In the genomic region with DNA sequence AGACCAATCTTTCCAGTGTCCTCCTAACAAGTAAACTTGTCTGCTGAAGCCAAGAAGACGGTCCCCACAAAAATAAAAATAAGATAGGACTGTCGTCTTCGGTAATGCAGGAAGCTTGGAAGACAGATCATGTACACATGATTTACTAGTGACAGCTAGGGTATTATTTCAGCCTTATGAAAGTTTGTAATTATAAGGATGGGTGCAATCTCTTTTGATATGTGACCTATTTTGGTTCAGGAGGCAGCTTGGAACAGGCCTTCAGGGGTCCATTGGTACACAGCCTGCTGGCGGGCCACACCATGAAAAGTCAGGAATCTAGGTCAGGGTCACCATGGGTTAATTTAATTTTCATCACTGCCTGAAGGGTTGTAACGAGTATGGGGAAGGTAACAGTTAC, we compare ENCODE assay signal across 30 cellular contexts. TPM values are rescaled to one million over a fixed set of nuclear protein-coding genes. Genes with fewer than 3 reads are reported as not detected.
"Had no signal": no experiment of that assay in that cellular context is flagged by ENCODE, and none has a peak within 500 bp of the region (broad histone marks: within the 10 kb centered on the region; RNA-seq: fewer than 3 reads in every experiment).

No MANE protein-coding gene starts in this region.

- H3K27ac Mint-ChIP-seq: mesothelial cell of epicardium; natural killer cell treated with Interleukin-12 subunit alpha and Interleukin-12 subunit beta and Interleukin-15 and Interleukin-18, amount 100 ng/mL, for 72 hours; stimulated activated memory B cell treated with anti-CD40 and anti-IgM and Interleukin-4, amounts not matched to agents 10 μg/mL and 1 μg/mL and 100 μg/mL, for 72 hours had no signal

- H3K4me1 Mint-ChIP-seq: mesothelial cell of epicardium; naive B cell; stimulated activated memory B cell treated with anti-CD40 and anti-IgM and Interleukin-4, amounts not matched to agents 10 μg/mL and 1 μg/mL and 100 μg/mL, for 72 hours had no signal

- H3K4me3 ChIP-seq: hepatocyte, left ventricle myocardium inferior, lung, pancreas, prostate gland, right atrium auricular region, right lobe of liver, smooth muscle cell, transverse colon, upper lobe of left lung, vagina had no signal

- H3K4me3 Mint-ChIP-seq: mesothelial cell of epicardium; naive B cell; natural killer cell treated with Interleukin-12 subunit alpha and Interleukin-12 subunit beta and Interleukin-15 and Interleukin-18, amount 100 ng/mL, for 72 hours; stimulated activated memory B cell treated with anti-CD40 and anti-IgM and Interleukin-4, amounts not matched to agents 10 μg/mL and 1 μg/mL and 100 μg/mL, for 72 hours had no signal

- H3K4me2 ChIP-seq: hepatocyte, smooth muscle cell had no signal

- H3K9me3 Mint-ChIP-seq: mesothelial cell of epicardium; naive B cell; natural killer cell treated with Interleukin-12 subunit alpha and Interleukin-12 subunit beta and Interleukin-15 and Interleukin-18, amount 100 ng/mL, for 72 hours; stimulated activated memory B cell treated with anti-CD40 and anti-IgM and Interleukin-4, amounts not matched to agents 10 μg/mL and 1 μg/mL and 100 μg/mL, for 72 hours had no signal

- DNase-seq: left ventricle myocardium inferior; mesendoderm; naive B cell; nucleus accumbens; pancreas; posterior cingulate gyrus; right lobe of liver; stimulated activated CD4-positive, alpha-beta T cell treated with anti-CD3 and anti-CD28 coated beads, Interleukin-1b, Interleukin-23, amount 100 ng/mL, for 48 hours; stimulated activated CD4-positive, alpha-beta T cell treated with anti-CD3 and anti-CD28 coated beads, Interleukin-2, amount 100 ng/mL, for 48 hours; stimulated activated CD4-positive, alpha-beta T cell treated with anti-CD3 and anti-CD28 coated beads, Interleukin-4, amount 100 ng/mL, for 4 hours; stimulated activated CD8-positive, alpha-beta memory T cell treated with anti-CD3 and anti-CD28 coated beads, Interleukin-4, amount 100 ng/mL, for 48 hours; stimulated activated naive CD8-positive, alpha-beta T cell treated with anti-CD3 and anti-CD28 coated beads, Interleukin-15, Interleukin-2, amounts not matched to agents 100 U/mL and 50 U/mL, for 24 hours; substantia nigra; transverse colon; upper lobe of left lung had no signal

- H3K27ac ChIP-seq: hepatocyte, left ventricle myocardium inferior, pancreas, prostate gland, right atrium auricular region, right lobe of liver, transverse colon, upper lobe of left lung, vagina had no signal

- H3K4me1 ChIP-seq: left ventricle myocardium inferior, pancreas, prostate gland, right atrium auricular region, right lobe of liver, transverse colon, upper lobe of left lung, vagina had no signal

- H3K36me3 ChIP-seq: left ventricle myocardium inferior, pancreas, prostate gland, right atrium auricular region, right lobe of liver, transverse colon, upper lobe of left lung, vagina had no signal

- H3K9me3 ChIP-seq: left ventricle myocardium inferior, pancreas, prostate gland, right atrium auricular region, right lobe of liver, transverse colon, upper lobe of left lung, vagina had no signal

- H2AFZ ChIP-seq: hepatocyte had no signal

- H3K36me3 Mint-ChIP-seq: mesothelial cell of epicardium; naive B cell; stimulated activated memory B cell treated with anti-CD40 and anti-IgM and Interleukin-4, amounts not matched to agents 10 μg/mL and 1 μg/mL and 100 μg/mL, for 72 hours had no signal

- H3K79me2 ChIP-seq: hepatocyte had no signal

- ATAC-seq: pancreas; stimulated activated memory B cell treated with anti-CD40 and anti-IgM and Interleukin-4, amounts not matched to agents 10 μg/mL and 1 μg/mL and 100 μg/mL, for 72 hours had no signal

- H3K27me3 ChIP-seq: hepatocyte, pancreas, right atrium auricular region, right lobe of liver, transverse colon, upper lobe of left lung, vagina had no signal

RNA-seq across cellular contexts. Expression of a gene that starts 13.7 kb away (rescaled TPM):
- total RNA-seq: hepatocyte; kidney epithelial cell; left ventricle myocardium inferior; lower leg skin; lung; mesothelial cell of epicardium; natural killer cell treated with Interleukin-12 subunit alpha and Interleukin-12 subunit beta and Interleukin-15 and Interleukin-18, amount 100 ng/mL, for 72 hours; osteoblast; right atrium auricular region; smooth muscle cell; temporal lobe; transverse colon; urinary bladder; vagina had no signal
- polyA plus RNA-seq: hepatocyte, neural cell, pancreas, smooth muscle cell, urinary bladder had no signal

RNA-seq across cellular contexts. Expression of a gene that starts 52.3 kb away (rescaled TPM):
- total RNA-seq: mesothelial cell of epicardium, osteoblast, smooth muscle cell had no signal
- polyA plus RNA-seq: smooth muscle cell had no signal
